Comparison of ENCODE assay signal across 1 cellular context in the genomic region with DNA sequence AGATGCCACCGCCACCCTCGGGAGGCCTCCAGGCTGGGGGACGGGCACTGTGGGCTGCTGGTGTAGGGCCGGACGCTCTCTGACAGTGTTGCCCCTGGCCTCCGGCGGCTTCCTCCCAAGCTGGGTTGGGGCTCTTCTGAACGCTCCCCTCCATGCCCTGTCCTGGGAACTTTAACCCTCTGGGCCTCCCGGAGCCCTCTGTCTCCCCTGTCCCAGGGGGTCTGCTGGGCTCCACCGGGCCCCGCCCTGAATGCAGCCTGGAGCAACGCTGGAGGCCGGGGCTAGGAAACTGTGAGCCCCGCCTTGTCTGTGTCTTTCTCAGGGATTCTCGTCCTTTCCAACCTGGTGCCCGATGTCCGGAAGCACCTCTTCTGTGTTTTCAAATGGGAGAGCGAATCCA.
TF ChIP-seq lines count a peak whose summit lies in the region.

No MANE protein-coding gene starts in this region.

TF ChIP-seq in GM23338, 12 proteins besides CTCF, POLR2A, EP300 and RAD21 (continued from another document):
- TF ChIP-seq, protein P1, sequence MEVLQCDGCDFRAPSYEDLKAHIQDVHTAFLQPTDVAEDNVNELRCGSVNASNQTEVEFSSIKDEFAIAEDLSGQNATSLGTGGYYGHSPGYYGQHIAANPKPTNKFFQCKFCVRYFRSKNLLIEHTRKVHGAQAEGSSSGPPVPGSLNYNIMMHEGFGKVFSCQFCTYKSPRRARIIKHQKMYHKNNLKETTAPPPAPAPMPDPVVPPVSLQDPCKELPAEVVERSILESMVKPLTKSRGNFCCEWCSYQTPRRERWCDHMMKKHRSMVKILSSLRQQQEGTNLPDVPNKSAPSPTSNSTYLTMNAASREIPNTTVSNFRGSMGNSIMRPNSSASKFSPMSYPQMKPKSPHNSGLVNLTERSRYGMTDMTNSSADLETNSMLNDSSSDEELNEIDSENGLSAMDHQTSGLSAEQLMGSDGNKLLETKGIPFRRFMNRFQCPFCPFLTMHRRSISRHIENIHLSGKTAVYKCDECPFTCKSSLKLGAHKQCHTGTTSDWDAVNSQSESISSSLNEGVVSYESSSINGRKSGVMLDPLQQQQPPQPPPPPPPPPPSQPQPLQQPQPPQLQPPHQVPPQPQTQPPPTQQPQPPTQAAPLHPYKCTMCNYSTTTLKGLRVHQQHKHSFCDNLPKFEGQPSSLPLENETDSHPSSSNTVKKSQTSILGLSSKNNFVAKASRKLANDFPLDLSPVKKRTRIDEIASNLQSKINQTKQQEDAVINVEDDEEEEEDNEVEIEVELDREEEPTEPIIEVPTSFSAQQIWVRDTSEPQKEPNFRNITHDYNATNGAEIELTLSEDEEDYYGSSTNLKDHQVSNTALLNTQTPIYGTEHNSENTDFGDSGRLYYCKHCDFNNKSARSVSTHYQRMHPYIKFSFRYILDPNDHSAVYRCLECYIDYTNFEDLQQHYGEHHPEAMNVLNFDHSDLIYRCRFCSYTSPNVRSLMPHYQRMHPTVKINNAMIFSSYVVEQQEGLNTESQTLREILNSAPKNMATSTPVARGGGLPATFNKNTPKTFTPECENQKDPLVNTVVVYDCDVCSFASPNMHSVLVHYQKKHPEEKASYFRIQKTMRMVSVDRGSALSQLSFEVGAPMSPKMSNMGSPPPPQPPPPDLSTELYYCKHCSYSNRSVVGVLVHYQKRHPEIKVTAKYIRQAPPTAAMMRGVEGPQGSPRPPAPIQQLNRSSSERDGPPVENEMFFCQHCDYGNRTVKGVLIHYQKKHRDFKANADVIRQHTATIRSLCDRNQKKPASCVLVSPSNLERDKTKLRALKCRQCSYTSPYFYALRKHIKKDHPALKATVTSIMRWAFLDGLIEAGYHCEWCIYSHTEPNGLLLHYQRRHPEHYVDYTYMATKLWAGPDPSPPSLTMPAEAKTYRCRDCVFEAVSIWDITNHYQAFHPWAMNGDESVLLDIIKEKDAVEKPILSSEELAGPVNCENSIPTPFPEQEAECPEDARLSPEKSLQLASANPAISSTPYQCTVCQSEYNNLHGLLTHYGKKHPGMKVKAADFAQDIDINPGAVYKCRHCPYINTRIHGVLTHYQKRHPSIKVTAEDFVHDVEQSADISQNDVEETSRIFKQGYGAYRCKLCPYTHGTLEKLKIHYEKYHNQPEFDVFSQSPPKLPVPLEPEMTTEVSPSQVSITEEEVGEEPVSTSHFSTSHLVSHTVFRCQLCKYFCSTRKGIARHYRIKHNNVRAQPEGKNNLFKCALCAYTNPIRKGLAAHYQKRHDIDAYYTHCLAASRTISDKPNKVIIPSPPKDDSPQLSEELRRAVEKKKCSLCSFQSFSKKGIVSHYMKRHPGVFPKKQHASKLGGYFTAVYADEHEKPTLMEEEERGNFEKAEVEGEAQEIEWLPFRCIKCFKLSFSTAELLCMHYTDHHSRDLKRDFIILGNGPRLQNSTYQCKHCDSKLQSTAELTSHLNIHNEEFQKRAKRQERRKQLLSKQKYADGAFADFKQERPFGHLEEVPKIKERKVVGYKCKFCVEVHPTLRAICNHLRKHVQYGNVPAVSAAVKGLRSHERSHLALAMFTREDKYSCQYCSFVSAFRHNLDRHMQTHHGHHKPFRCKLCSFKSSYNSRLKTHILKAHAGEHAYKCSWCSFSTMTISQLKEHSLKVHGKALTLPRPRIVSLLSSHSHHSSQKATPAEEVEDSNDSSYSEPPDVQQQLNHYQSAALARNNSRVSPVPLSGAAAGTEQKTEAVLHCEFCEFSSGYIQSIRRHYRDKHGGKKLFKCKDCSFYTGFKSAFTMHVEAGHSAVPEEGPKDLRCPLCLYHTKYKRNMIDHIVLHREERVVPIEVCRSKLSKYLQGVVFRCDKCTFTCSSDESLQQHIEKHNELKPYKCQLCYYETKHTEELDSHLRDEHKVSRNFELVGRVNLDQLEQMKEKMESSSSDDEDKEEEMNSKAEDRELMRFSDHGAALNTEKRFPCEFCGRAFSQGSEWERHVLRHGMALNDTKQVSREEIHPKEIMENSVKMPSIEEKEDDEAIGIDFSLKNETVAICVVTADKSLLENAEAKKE (CRISPR knock-in tag; IDR thresholded peaks at IDR 0.05): no peak
- TF ChIP-seq, protein P2, sequence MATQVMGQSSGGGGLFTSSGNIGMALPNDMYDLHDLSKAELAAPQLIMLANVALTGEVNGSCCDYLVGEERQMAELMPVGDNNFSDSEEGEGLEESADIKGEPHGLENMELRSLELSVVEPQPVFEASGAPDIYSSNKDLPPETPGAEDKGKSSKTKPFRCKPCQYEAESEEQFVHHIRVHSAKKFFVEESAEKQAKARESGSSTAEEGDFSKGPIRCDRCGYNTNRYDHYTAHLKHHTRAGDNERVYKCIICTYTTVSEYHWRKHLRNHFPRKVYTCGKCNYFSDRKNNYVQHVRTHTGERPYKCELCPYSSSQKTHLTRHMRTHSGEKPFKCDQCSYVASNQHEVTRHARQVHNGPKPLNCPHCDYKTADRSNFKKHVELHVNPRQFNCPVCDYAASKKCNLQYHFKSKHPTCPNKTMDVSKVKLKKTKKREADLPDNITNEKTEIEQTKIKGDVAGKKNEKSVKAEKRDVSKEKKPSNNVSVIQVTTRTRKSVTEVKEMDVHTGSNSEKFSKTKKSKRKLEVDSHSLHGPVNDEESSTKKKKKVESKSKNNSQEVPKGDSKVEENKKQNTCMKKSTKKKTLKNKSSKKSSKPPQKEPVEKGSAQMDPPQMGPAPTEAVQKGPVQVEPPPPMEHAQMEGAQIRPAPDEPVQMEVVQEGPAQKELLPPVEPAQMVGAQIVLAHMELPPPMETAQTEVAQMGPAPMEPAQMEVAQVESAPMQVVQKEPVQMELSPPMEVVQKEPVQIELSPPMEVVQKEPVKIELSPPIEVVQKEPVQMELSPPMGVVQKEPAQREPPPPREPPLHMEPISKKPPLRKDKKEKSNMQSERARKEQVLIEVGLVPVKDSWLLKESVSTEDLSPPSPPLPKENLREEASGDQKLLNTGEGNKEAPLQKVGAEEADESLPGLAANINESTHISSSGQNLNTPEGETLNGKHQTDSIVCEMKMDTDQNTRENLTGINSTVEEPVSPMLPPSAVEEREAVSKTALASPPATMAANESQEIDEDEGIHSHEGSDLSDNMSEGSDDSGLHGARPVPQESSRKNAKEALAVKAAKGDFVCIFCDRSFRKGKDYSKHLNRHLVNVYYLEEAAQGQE (IDR thresholded peaks at IDR 0.05; ENCODE audit: unreplicated experiment): no peak
- no peak for TF ChIP-seq JUNB (IDR thresholded peaks at IDR 0.05; ENCODE audit: unreplicated experiment)
- no peak for TF ChIP-seq STAT1 (IDR thresholded peaks at IDR 0.05; ENCODE audit: unreplicated experiment)
- no peak for TF ChIP-seq ZNF114 (CRISPR knock-in tag; IDR thresholded peaks at IDR 0.05)
TF ChIP-seq in GM23338: peak in this region for 0.
